ENCODE assay signal across 8 cellular contexts in the genomic region with DNA sequence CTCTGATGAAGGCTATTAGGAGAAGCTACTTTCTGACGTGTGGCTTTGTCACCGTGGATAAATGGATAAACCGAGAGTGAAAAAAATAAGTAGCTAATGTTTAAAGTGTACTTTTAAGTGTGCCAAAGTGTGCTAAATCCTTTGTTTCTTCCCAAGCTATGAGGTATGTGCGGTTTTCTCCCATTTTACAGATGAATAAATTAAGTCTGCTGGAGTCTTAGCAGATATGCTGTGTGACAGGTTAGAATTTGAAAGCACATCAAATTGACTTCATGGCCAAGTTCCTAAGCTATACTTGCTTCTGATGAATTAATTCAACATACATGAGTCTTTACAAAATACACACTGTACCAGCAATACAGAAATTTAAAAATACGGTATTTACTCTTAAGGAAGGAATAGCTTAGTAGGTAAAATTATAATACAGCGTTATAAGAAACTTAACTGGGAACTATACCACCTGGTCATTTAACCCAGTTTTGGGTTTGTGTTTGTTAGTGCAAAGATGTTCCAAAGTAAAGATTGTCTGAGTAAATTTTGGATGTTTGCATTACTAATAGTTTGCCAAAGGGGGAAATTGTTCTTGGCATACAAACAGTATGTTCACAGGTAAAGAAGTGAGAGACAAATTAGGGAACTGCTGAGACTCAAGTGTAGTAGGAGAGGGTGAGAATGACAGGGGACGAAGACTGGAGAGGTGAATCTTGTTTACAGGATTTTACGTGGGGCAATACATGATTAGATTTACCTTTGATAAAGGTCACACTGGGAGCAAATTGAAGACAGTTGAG. TPM values are rescaled to one million over a fixed set of nuclear protein-coding genes. Genes with fewer than 3 reads are reported as not detected.
A peak's percentile ranks its signal among the peaks of the same experiment; 100 is the strongest.
DNase-seq lines count a peak whose midpoint lies in the region; ATAC-seq lines count a peak whose summit lies in the region.

No MANE protein-coding gene starts in this region.

- CTCF ChIA-PET in activated CD4-positive, alpha-beta T cell treated with anti-CD3 and anti-CD28 coated beads for 36 hours (lab: Charles Lee) = interaction anchor here (0.6 to 4.7 kb wide), 15 partner anchors 9 to 232 kb away, joined by 3 to 21 read pairs (median 4); a partner anchor contains a TSS
- CTCF ChIA-PET in activated CD4-positive, alpha-beta memory T cell treated with anti-CD3 and anti-CD28 coated beads, Interleukin-2, amount 10 ng/mL, durations not matched to agents 7 days and 5 days (lab: Charles Lee) = interaction anchor here (0.6 to 3.0 kb wide), 15 partner anchors 10 to 331 kb away, joined by 3 to 31 read pairs (median 5); a partner anchor contains a TSS

- no peak for ATAC-seq in activated CD4-positive, alpha-beta T cell treated with anti-CD3 and anti-CD28 coated beads for 36 hours
- no peak for ATAC-seq in stimulated activated naive CD8-positive, alpha-beta T cell treated with anti-CD3 and anti-CD28 coated beads, Interleukin-15, amount 100 ng/mL, for 72 hours
- no peak for ATAC-seq in GM21528 (IDR thresholded peaks at IDR 0.05; ENCODE audit: low FRiP score, unreplicated experiment)

- POLR2A ChIA-PET in activated CD4-positive, alpha-beta T cell treated with anti-CD3 and anti-CD28 coated beads for 36 hours (lab: Charles Lee) = interaction anchor here (2.2 kb wide), 1 partner anchor 129 kb away, joined by 11 read pairs; a partner anchor contains a TSS
- POLR2A ChIA-PET in activated CD4-positive, alpha-beta memory T cell treated with anti-CD3 and anti-CD28 coated beads, Interleukin-2, amount 10 ng/mL, durations not matched to agents 7 days and 5 days (lab: Charles Lee) = interaction anchor here (0.7 to 4.1 kb wide), 12 partner anchors 9 to 246 kb away, joined by 3 to 40 read pairs (median 4); a partner anchor contains a TSS

- H3K9me3 ChIP-seq in iPS-18a (ENCODE audit: control insufficient read depth, low read depth, low read length) = no peaks in the 10 kb centered on the region

- H3K4me3 ChIP-seq in iPS-18a (ENCODE audit: low read length) = peak overlapping the region; percentile 97

- intact Hi-C loops in activated CD4-positive, alpha-beta T cell treated with anti-CD3 and anti-CD28 coated beads for 36 hours (cut with DNase I, micrococcal nuclease) = loop anchor here (2.0 to 10.0 kb wide), 4 partner anchors 129 to 182 kb away; a partner anchor contains a TSS

- no peak for DNase-seq in activated CD4-positive, alpha-beta T cell treated with anti-CD3 and anti-CD28 coated beads for 36 hours
- no peak for DNase-seq in activated CD4-positive, alpha-beta T cell treated with anti-CD3 and anti-CD28 coated beads, Interleukin-2, amount 50 U/mL, for 48 hours
- DNase-seq in activated CD4-positive, alpha-beta memory T cell treated with anti-CD3 and anti-CD28 coated beads, Interleukin-2, amount 10 ng/mL, durations not matched to agents 7 days and 5 days = no peak
- DNase-seq in stimulated activated naive CD8-positive, alpha-beta T cell treated with anti-CD3 and anti-CD28 coated beads, Interleukin-15, amount 100 ng/mL, for 72 hours = no peak
- DNase-seq in glomerular visceral epithelial cell (ENCODE audit: extremely low spot score) (no peak), nucleus accumbens (lab: John Stamatoyannopoulos, UW) (no peak)

- H3K36me3 Mint-ChIP-seq in activated CD4-positive, alpha-beta T cell treated with anti-CD3 and anti-CD28 coated beads for 36 hours (ENCODE audit: low read depth) = peaks cover 22% of the 10 kb centered on the region
- peaks cover 28% of the 10 kb centered on the region for H3K36me3 Mint-ChIP-seq in activated CD4-positive, alpha-beta memory T cell treated with anti-CD3 and anti-CD28 coated beads, Interleukin-2, amount 10 ng/mL, durations not matched to agents 7 days and 5 days (ENCODE audit: low read depth)

- H3K4me3 Mint-ChIP-seq in activated CD4-positive, alpha-beta T cell treated with anti-CD3 and anti-CD28 coated beads for 36 hours = peak overlapping the region; percentile 89
- peak overlapping the region; percentile 96 for H3K4me3 Mint-ChIP-seq in activated CD4-positive, alpha-beta memory T cell treated with anti-CD3 and anti-CD28 coated beads, Interleukin-2, amount 10 ng/mL, durations not matched to agents 7 days and 5 days
- peak overlapping the region; percentile 95 to 96 for H3K4me3 Mint-ChIP-seq in stimulated activated naive CD8-positive, alpha-beta T cell treated with anti-CD3 and anti-CD28 coated beads, Interleukin-15, amount 100 ng/mL, for 72 hours

- H3K4me1 ChIP-seq in iPS-18a (ENCODE audit: control insufficient read depth, low read depth, low read length) = peaks cover 15% of the 10 kb centered on the region

- H3K4me1 Mint-ChIP-seq in activated CD4-positive, alpha-beta T cell treated with anti-CD3 and anti-CD28 coated beads for 36 hours = peaks cover 72% of the 10 kb centered on the region
- peaks cover 65% of the 10 kb centered on the region for H3K4me1 Mint-ChIP-seq in activated CD4-positive, alpha-beta memory T cell treated with anti-CD3 and anti-CD28 coated beads, Interleukin-2, amount 10 ng/mL, durations not matched to agents 7 days and 5 days
- peaks cover 70% of the 10 kb centered on the region for H3K4me1 Mint-ChIP-seq in stimulated activated naive CD8-positive, alpha-beta T cell treated with anti-CD3 and anti-CD28 coated beads, Interleukin-15, amount 100 ng/mL, for 72 hours

- no peak overlapping the region for H3K27ac ChIP-seq in iPS-18a (ENCODE audit: low read length)

- no peaks in the 10 kb centered on the region for H3K36me3 ChIP-seq in iPS-18a (ENCODE audit: control insufficient read depth, low read depth, low read length)

- no peaks in the 10 kb centered on the region for H3K9me3 Mint-ChIP-seq in activated CD4-positive, alpha-beta T cell treated with anti-CD3 and anti-CD28 coated beads for 36 hours (ENCODE audit: low read depth)
- H3K9me3 Mint-ChIP-seq in activated CD4-positive, alpha-beta memory T cell treated with anti-CD3 and anti-CD28 coated beads, Interleukin-2, amount 10 ng/mL, durations not matched to agents 7 days and 5 days = no peaks in the 10 kb centered on the region
- no peaks in the 10 kb centered on the region for H3K9me3 Mint-ChIP-seq in stimulated activated naive CD8-positive, alpha-beta T cell treated with anti-CD3 and anti-CD28 coated beads, Interleukin-15, amount 100 ng/mL, for 72 hours

- no peaks in the 10 kb centered on the region for H3K27me3 Mint-ChIP-seq in activated CD4-positive, alpha-beta T cell treated with anti-CD3 and anti-CD28 coated beads for 36 hours
- H3K27me3 Mint-ChIP-seq in activated CD4-positive, alpha-beta memory T cell treated with anti-CD3 and anti-CD28 coated beads, Interleukin-2, amount 10 ng/mL, durations not matched to agents 7 days and 5 days = no peaks in the 10 kb centered on the region
- no peaks in the 10 kb centered on the region for H3K27me3 Mint-ChIP-seq in stimulated activated naive CD8-positive, alpha-beta T cell treated with anti-CD3 and anti-CD28 coated beads, Interleukin-15, amount 100 ng/mL, for 72 hours

- H3K27me3 ChIP-seq in iPS-18a (ENCODE audit: control insufficient read depth, insufficient read depth, low read length) = no peaks in the 10 kb centered on the region

- H3K9ac ChIP-seq in iPS-18a (ENCODE audit: low read length) = peak overlapping the region; percentile 83

- H3K27ac Mint-ChIP-seq in activated CD4-positive, alpha-beta T cell treated with anti-CD3 and anti-CD28 coated beads for 36 hours = peak overlapping the region; percentile 84
- peak overlapping the region; percentile 80 for H3K27ac Mint-ChIP-seq in activated CD4-positive, alpha-beta memory T cell treated with anti-CD3 and anti-CD28 coated beads, Interleukin-2, amount 10 ng/mL, durations not matched to agents 7 days and 5 days
- H3K27ac Mint-ChIP-seq in stimulated activated naive CD8-positive, alpha-beta T cell treated with anti-CD3 and anti-CD28 coated beads, Interleukin-15, amount 100 ng/mL, for 72 hours = peak overlapping the region; percentile 83 to 98

RNA-seq across cellular contexts. Expression of a gene that starts 1.4 kb away (rescaled TPM):
- total RNA-seq in activated CD4-positive, alpha-beta T cell treated with anti-CD3 and anti-CD28 coated beads for 36 hours = 10 to 100 TPM; 58.7 to 67.3 TPM
- 10 to 100 TPM; 52.0 to 52.8 TPM for total RNA-seq in activated CD4-positive, alpha-beta memory T cell treated with anti-CD3 and anti-CD28 coated beads, Interleukin-2, amount 10 ng/mL, durations not matched to agents 7 days and 5 days
